Comparison of ENCODE assay signal across 17 cellular contexts in genomic region chr7:10104292-10104691, GRCh38.
DNase-seq lines count a peak whose midpoint lies in the region; ATAC-seq and TF ChIP-seq lines count a peak whose summit lies in the region.
"Had no signal": no experiment of that assay in that cellular context is flagged by ENCODE, and none has a peak within 500 bp of the region (broad histone marks: within the 10 kb centered on the region; RNA-seq: fewer than 3 reads in every experiment).

No MANE protein-coding gene starts in this region.

- TF ChIP-seq CTCF in GM23338 (conservative IDR thresholded peaks at IDR 0.05; ENCODE audit: low read depth in 2 of 2) (peak in 1 of 2 experiments; percentile 32; a peak in 1 of 4 replicates), WTC11 (IDR thresholded peaks at IDR 0.05) (no peak), omental fat pad (IDR thresholded peaks at IDR 0.05) (no peak), psoas muscle (IDR thresholded peaks at IDR 0.05) (no peak)

- no peaks in the 10 kb centered on the region for H3K9me3 Mint-ChIP-seq in GM23338
- no peaks in the 10 kb centered on the region for H3K9me3 Mint-ChIP-seq in WTC11
- H3K9me3 Mint-ChIP-seq: CD4-positive, alpha-beta T cell had no signal

- ATAC-seq in GM23338 (no peak), WTC11 (peak; percentile 60), HG03095 (IDR thresholded peaks at IDR 0.05; ENCODE audit: unreplicated experiment) (no peak), omental fat pad (ENCODE audit: low FRiP score) (no peak), psoas muscle (no peak)
- ATAC-seq: HepG2 had no signal

- H3K36me3 Mint-ChIP-seq in GM23338 (ENCODE audit: low read depth) (no peaks in the 10 kb centered on the region), WTC11 (no peaks in the 10 kb centered on the region)
- H3K36me3 Mint-ChIP-seq: IgD-negative memory B cell had no signal

- no CpG with 5 or more reads among the region's 3 CpGs for WGBS in mesendoderm (ENCODE audit: extremely low coverage, insufficient coverage, low lambda C conversion rate)
- 85 to 91% (median 85%) methylated on average over 3 of the region's 3 CpGs for WGBS in psoas muscle, 3 donors

- H3K9me3 ChIP-seq in psoas muscle, result no peaks in the 10 kb centered on the region
- H3K9me3 ChIP-seq: HAP-1 had no signal

- no peak overlapping the region for H3K4ac ChIP-seq in mesendoderm (ENCODE audit: low read depth, low read length)

- intact Hi-C loops in psoas muscle (cut with DNase I), result no loop called here

- H3K36me3 ChIP-seq in GM23338 (ENCODE audit: insufficient read depth) (no peaks in the 10 kb centered on the region), mesendoderm (ENCODE audit: control insufficient read depth, insufficient read depth, low read length) (no peaks in the 10 kb centered on the region), psoas muscle (ENCODE audit: insufficient read depth in 1 of 2, low read depth in 1 of 2) (no peaks in the 10 kb centered on the region)
- H3K36me3 ChIP-seq: HAP-1 had no signal

- no peak overlapping the region for H3K23ac ChIP-seq in mesendoderm (ENCODE audit: low read length)

- no peak overlapping the region for H3K9ac ChIP-seq in mesendoderm (ENCODE audit: low read length)

- 0 out of 2 replicates have a peak, but pooled peaks cover 3% of the 10 kb centered on the region for H3K9me2 ChIP-seq in GM23338 (ENCODE audit: insufficient read depth)

- DNase-seq in GM23338 (ENCODE audit: low spot score), result peak; percentile 26
- peak; percentile 14 for DNase-seq in NAMALWA (ENCODE audit: low spot score)
- DNase-seq in WTC11 (ENCODE audit: low spot score), result no peak
- peak; percentile 33 for DNase-seq in mesendoderm
- no peak for DNase-seq in omental fat pad (ENCODE audit: low spot score)
- DNase-seq in psoas muscle, result no peak
- DNase-seq in T1000 (lab: John Stamatoyannopoulos, UW), result no peak
- DNase-seq: C1 segment of cervical spinal cord; Calu3; CD4-positive, alpha-beta T cell; Karpas-422; KBM-7 had no signal

- H4K8ac ChIP-seq in mesendoderm (ENCODE audit: low read depth, low read length), result no peak overlapping the region

- no peak overlapping the region for H2AK5ac ChIP-seq in mesendoderm (ENCODE audit: low read length)

- H4K20me1 ChIP-seq in GM23338 (replicated peaks; ENCODE audit: insufficient read depth), result no peaks in the 10 kb centered on the region

- H3K79me1 ChIP-seq in mesendoderm (ENCODE audit: low read length), result no peaks in the 10 kb centered on the region

- no peak overlapping the region for H2BK120ac ChIP-seq in mesendoderm (ENCODE audit: low read depth, low read length)

- H3K4me3 ChIP-seq in GM23338, result no peak overlapping the region
- H3K4me3 ChIP-seq in mesendoderm (ENCODE audit: low read length), result no peak overlapping the region
- no peak overlapping the region for H3K4me3 ChIP-seq in psoas muscle
- H3K4me3 ChIP-seq: HAP-1 had no signal

- no peak overlapping the region for H3K56ac ChIP-seq in mesendoderm (ENCODE audit: low read length)

- H3K27ac Mint-ChIP-seq in GM23338 (no peak overlapping the region), WTC11 (no peak overlapping the region)
- H3K27ac Mint-ChIP-seq: B cell; CD4-positive, alpha-beta T cell; IgD-negative memory B cell had no signal

- H3K79me2 ChIP-seq in GM23338 (replicated peaks; ENCODE audit: insufficient read depth), result no peaks in the 10 kb centered on the region
- H3K79me2 ChIP-seq in mesendoderm (ENCODE audit: control insufficient read depth, insufficient read depth, low read length), result no peaks in the 10 kb centered on the region

- H3K18ac ChIP-seq in mesendoderm (ENCODE audit: low read length), result no peak overlapping the region

- H3F3A ChIP-seq in GM23338 (replicated peaks; ENCODE audit: low read depth), result no peaks in the 10 kb centered on the region

- no peak overlapping the region for H3K4me2 ChIP-seq in GM23338
- H3K4me2 ChIP-seq in mesendoderm (ENCODE audit: low read length), result no peak overlapping the region

- H3K27ac ChIP-seq in GM23338 (ENCODE audit: low read depth) (no peak overlapping the region), mesendoderm (ENCODE audit: low read depth, low read length) (no peak overlapping the region), psoas muscle (no peak overlapping the region)

- POLR2A ChIA-PET in WTC11 (lab: Charles Lee), result no interaction called here

- no peaks in the 10 kb centered on the region for H3K4me1 ChIP-seq in GM23338 (ENCODE audit: insufficient read depth)
- no peaks in the 10 kb centered on the region for H3K4me1 ChIP-seq in mesendoderm (ENCODE audit: control insufficient read depth, low read depth, low read length)
- no peaks in the 10 kb centered on the region for H3K4me1 ChIP-seq in psoas muscle
- H3K4me1 ChIP-seq: HAP-1 had no signal

- H2BK15ac ChIP-seq in mesendoderm (replicated peaks; ENCODE audit: low read depth), result no peak overlapping the region

- H3K27me3 ChIP-seq in GM23338 (ENCODE audit: insufficient read depth) (no peaks in the 10 kb centered on the region), mesendoderm (ENCODE audit: insufficient read depth, low read length, poor library complexity) (no peaks in the 10 kb centered on the region), psoas muscle (ENCODE audit: insufficient read depth in 3 of 3, low read length in 2 of 3) (no peaks in the 10 kb centered on the region)

- H3K27me3 Mint-ChIP-seq in GM23338 (ENCODE audit: insufficient read depth, low read depth, poor library complexity) (no peaks in the 10 kb centered on the region), WTC11 (ENCODE audit: low read depth) (no peaks in the 10 kb centered on the region)
- H3K27me3 Mint-ChIP-seq: B cell; CD4-positive, alpha-beta T cell; IgD-negative memory B cell had no signal

- CTCF ChIA-PET in WTC11 (lab: Charles Lee), result no interaction called here

- peak overlapping the region; percentile 30; the same call in 1 of the 2 replicates for H2AFZ ChIP-seq in GM23338

- H3K4me3 Mint-ChIP-seq in GM23338 (no peak overlapping the region), WTC11 (no peak overlapping the region)
- H3K4me3 Mint-ChIP-seq: B cell; CD4-positive, alpha-beta T cell; IgD-negative memory B cell had no signal

- H3K4me1 Mint-ChIP-seq in GM23338 (no peaks in the 10 kb centered on the region), WTC11 (peaks cover 4% of the 10 kb centered on the region; the same call in 1 of the 2 replicates)
- H3K4me1 Mint-ChIP-seq: B cell, IgD-negative memory B cell had no signal

- no peak overlapping the region for H2BK5ac ChIP-seq in mesendoderm (ENCODE audit: low read length)

- no peak overlapping the region for H4K5ac ChIP-seq in mesendoderm (ENCODE audit: low read length)

TF ChIP-seq in GM23338, 12 proteins besides CTCF, POLR2A, EP300 and RAD21 (continues in another document):
- TF ChIP-seq REST (IDR thresholded peaks at IDR 0.05; ENCODE audit: unreplicated experiment) (no peak), POLR2AphosphoS5 (IDR thresholded peaks at IDR 0.05; ENCODE audit: low read depth) (no peak), ZNF331 (CRISPR knock-in tag; IDR thresholded peaks at IDR 0.05; ENCODE audit: low read depth) (no peak)

TF ChIP-seq in WTC11, 78 proteins besides CTCF, POLR2A, EP300 and RAD21:
- no peak for TF ChIP-seq ZNF512 (CRISPR knock-in tag; IDR thresholded peaks at IDR 0.05; ENCODE audit: borderline replicate concordance)
- TF ChIP-seq FOXK1 (CRISPR knock-in tag; IDR thresholded peaks at IDR 0.05), result no peak
- no peak for TF ChIP-seq FOXP4 (CRISPR knock-in tag; IDR thresholded peaks at IDR 0.05)

Comparison
In these comparisons a context has a peak if more than half of its experiments do, and no peak if none do; other contexts are left out.
1. DNase-seq: peak in GM23338 (single experiment), NAMALWA (single experiment) and mesendoderm (single experiment); none in WTC11 (single experiment), omental fat pad (single experiment), psoas muscle (0 of 2) and T1000 (single experiment).